Comparison of ENCODE assay signal across 1 cellular context in the genomic region with DNA sequence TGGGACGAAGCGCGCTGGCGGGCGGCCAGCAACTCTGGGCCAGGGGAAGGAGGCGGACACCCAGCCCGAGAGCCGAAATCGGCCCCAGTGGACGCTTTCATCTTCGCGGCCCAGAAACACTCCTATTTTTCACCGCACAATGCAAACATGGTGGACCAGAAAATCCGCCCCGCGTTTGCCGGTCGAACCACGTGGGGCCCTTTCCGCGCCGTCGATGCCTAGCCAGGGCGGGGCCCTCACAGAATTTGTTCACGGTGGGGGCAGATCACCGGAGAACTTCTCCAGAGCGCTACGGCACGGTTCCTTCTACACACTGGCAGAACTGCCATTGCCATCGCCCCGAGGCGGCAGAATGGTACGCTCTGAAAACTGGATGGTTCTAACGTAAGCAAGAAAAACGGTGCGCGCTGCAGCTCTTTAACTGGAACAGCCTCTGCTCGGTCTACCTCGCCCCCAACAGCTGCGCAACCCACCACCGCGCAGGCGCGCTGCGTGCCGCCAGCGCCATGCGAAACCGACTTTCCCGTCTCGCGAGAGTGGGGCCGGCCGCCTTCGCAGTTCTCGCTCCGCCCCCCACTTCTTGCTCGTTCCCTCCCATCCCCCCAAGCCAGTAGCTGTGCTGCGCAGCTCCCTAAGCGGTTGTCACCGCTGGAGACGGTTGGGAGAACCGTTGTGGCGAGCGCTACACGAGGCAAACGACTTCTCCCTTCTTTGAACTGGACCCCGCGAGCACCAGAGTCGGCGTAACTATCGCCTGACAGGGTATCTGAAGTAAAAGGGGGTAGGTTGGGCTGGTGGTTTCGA.
TF ChIP-seq lines count a peak whose summit lies in the region.

A gene with protein sequence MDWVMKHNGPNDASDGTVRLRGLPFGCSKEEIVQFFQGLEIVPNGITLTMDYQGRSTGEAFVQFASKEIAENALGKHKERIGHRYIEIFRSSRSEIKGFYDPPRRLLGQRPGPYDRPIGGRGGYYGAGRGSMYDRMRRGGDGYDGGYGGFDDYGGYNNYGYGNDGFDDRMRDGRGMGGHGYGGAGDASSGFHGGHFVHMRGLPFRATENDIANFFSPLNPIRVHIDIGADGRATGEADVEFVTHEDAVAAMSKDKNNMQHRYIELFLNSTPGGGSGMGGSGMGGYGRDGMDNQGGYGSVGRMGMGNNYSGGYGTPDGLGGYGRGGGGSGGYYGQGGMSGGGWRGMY (plus strand): TSS at position 610 of the 804 bp plus-strand sequence. CDS start 5,158 bp downstream, outside the sequence.

TF ChIP-seq in K562, 482 proteins besides CTCF, POLR2A, EP300 and RAD21 (continued from another document and continues in another):
- TF ChIP-seq, protein P1, sequence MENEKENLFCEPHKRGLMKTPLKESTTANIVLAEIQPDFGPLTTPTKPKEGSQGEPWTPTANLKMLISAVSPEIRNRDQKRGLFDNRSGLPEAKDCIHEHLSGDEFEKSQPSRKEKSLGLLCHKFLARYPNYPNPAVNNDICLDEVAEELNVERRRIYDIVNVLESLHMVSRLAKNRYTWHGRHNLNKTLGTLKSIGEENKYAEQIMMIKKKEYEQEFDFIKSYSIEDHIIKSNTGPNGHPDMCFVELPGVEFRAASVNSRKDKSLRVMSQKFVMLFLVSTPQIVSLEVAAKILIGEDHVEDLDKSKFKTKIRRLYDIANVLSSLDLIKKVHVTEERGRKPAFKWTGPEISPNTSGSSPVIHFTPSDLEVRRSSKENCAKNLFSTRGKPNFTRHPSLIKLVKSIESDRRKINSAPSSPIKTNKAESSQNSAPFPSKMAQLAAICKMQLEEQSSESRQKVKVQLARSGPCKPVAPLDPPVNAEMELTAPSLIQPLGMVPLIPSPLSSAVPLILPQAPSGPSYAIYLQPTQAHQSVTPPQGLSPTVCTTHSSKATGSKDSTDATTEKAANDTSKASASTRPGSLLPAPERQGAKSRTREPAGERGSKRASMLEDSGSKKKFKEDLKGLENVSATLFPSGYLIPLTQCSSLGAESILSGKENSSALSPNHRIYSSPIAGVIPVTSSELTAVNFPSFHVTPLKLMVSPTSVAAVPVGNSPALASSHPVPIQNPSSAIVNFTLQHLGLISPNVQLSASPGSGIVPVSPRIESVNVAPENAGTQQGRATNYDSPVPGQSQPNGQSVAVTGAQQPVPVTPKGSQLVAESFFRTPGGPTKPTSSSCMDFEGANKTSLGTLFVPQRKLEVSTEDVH (IDR thresholded peaks at IDR 0.05; ENCODE audit: low read depth, partially characterized antibody): no peak
- TF ChIP-seq BRD4 (IDR thresholded peaks at IDR 0.05) (peak; percentile 99), HCFC1 (IDR thresholded peaks at IDR 0.05; ENCODE audit: low read depth, low read length) (peak; percentile 16; the same call in 1 of the 2 replicates), SIX5 (IDR thresholded peaks at IDR 0.05; ENCODE audit: borderline replicate concordance in 1 of 2, insufficient read depth in 1 of 2, low read depth in 1 of 2, low read length in 2 of 2) (no peak; a peak in 1 of 4 replicates), FOXJ2 (tag; IDR thresholded peaks at IDR 0.05) (no peak; the same call in 1 of the 2 replicates), SMAD4 (CRISPR knock-in tag; conservative IDR thresholded peaks at IDR 0.05) (peak; percentile 69), NR2F6 (CRISPR knock-in tag; IDR thresholded peaks at IDR 0.05) (peak; percentile 56; the same call in 1 of the 2 replicates), E2F3 (CRISPR knock-in tag; IDR thresholded peaks at IDR 0.05) (peak; percentile 86), ARID2 (IDR thresholded peaks at IDR 0.05) (no peak), SMARCB1 (IDR thresholded peaks at IDR 0.05; ENCODE audit: insufficient read length, low read depth) (no peak), YBX1 (IDR thresholded peaks at IDR 0.05) (no peak), ERF (CRISPR knock-in tag; IDR thresholded peaks at IDR 0.05) (peak; percentile 90), MEF2D (tag; conservative IDR thresholded peaks at IDR 0.05; ENCODE audit: low read depth) (0 out of 2 replicates have a peak, but pooled peaks have one; percentile 43), RHOXF2B (CRISPR knock-in tag; conservative IDR thresholded peaks at IDR 0.05) (no peak), HNRNPK (IDR thresholded peaks at IDR 0.05; ENCODE audit: low read depth, low read length, poor library complexity, severe bottlenecking) (no peak), TSC22D4 (tag; IDR thresholded peaks at IDR 0.05) (no peak), ELF1 (tag; IDR thresholded peaks at IDR 0.05) (no peak), ZEB2 (IDR thresholded peaks at IDR 0.05) (no peak), CREBBP (IDR thresholded peaks at IDR 0.05; ENCODE audit: low read depth, low read length) (no peak), HSF4 (CRISPR knock-in tag; IDR thresholded peaks at IDR 0.05; ENCODE audit: borderline replicate concordance) (no peak), THRAP3 (IDR thresholded peaks at IDR 0.05; ENCODE audit: borderline replicate concordance) (no peak; the same call in 1 of the 2 replicates), RBM22 (IDR thresholded peaks at IDR 0.05; ENCODE audit: low read depth, low read length, poor library complexity, severe bottlenecking) (peak; percentile 50), PRPF4 (IDR thresholded peaks at IDR 0.05; ENCODE audit: insufficient read depth, low read depth, low read length, poor library complexity, severe bottlenecking) (peak; percentile 84), ZNF24 (IDR thresholded peaks at IDR 0.05) (peak; percentile 56; the same call in 1 of the 2 replicates), ZBTB1 (CRISPR knock-in tag; IDR thresholded peaks at IDR 0.05; ENCODE audit: borderline replicate concordance, low read depth) (peak; percentile 74; the same call in 1 of the 2 replicates), ZNF75A (CRISPR knock-in tag; IDR thresholded peaks at IDR 0.05) (0 out of 2 replicates have a peak, but pooled peaks have one; percentile 12), GABPB2 (CRISPR knock-in tag; conservative IDR thresholded peaks at IDR 0.05) (no peak), NFRKB (IDR thresholded peaks at IDR 0.05; ENCODE audit: low read depth) (no peak; the same call in 1 of the 2 replicates), EGR1 (conservative IDR thresholded peaks at IDR 0.05) (peak; percentile 92), KDM2B (CRISPR knock-in tag; IDR thresholded peaks at IDR 0.05) (no peak), JUND (IDR thresholded peaks at IDR 0.05; ENCODE audit: borderline replicate concordance, low read depth, low read length) (peak; percentile 31; the same call in 1 of the 2 replicates), JUND (tag; IDR thresholded peaks at IDR 0.05; ENCODE audit: borderline replicate concordance, low read depth, low read length) (peak; percentile 9; the same call in 1 of the 3 replicates)
- TF ChIP-seq, protein P2, sequence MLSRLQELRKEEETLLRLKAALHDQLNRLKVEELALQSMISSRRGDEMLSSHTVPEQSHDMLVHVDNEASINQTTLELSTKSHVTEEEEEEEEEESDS (CRISPR knock-in tag; IDR thresholded peaks at IDR 0.05): no peak
- TF ChIP-seq, protein P3, sequence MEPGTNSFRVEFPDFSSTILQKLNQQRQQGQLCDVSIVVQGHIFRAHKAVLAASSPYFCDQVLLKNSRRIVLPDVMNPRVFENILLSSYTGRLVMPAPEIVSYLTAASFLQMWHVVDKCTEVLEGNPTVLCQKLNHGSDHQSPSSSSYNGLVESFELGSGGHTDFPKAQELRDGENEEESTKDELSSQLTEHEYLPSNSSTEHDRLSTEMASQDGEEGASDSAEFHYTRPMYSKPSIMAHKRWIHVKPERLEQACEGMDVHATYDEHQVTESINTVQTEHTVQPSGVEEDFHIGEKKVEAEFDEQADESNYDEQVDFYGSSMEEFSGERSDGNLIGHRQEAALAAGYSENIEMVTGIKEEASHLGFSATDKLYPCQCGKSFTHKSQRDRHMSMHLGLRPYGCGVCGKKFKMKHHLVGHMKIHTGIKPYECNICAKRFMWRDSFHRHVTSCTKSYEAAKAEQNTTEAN (CRISPR knock-in tag; IDR thresholded peaks at IDR 0.05): peak; percentile 93
- TF ChIP-seq, protein P4, sequence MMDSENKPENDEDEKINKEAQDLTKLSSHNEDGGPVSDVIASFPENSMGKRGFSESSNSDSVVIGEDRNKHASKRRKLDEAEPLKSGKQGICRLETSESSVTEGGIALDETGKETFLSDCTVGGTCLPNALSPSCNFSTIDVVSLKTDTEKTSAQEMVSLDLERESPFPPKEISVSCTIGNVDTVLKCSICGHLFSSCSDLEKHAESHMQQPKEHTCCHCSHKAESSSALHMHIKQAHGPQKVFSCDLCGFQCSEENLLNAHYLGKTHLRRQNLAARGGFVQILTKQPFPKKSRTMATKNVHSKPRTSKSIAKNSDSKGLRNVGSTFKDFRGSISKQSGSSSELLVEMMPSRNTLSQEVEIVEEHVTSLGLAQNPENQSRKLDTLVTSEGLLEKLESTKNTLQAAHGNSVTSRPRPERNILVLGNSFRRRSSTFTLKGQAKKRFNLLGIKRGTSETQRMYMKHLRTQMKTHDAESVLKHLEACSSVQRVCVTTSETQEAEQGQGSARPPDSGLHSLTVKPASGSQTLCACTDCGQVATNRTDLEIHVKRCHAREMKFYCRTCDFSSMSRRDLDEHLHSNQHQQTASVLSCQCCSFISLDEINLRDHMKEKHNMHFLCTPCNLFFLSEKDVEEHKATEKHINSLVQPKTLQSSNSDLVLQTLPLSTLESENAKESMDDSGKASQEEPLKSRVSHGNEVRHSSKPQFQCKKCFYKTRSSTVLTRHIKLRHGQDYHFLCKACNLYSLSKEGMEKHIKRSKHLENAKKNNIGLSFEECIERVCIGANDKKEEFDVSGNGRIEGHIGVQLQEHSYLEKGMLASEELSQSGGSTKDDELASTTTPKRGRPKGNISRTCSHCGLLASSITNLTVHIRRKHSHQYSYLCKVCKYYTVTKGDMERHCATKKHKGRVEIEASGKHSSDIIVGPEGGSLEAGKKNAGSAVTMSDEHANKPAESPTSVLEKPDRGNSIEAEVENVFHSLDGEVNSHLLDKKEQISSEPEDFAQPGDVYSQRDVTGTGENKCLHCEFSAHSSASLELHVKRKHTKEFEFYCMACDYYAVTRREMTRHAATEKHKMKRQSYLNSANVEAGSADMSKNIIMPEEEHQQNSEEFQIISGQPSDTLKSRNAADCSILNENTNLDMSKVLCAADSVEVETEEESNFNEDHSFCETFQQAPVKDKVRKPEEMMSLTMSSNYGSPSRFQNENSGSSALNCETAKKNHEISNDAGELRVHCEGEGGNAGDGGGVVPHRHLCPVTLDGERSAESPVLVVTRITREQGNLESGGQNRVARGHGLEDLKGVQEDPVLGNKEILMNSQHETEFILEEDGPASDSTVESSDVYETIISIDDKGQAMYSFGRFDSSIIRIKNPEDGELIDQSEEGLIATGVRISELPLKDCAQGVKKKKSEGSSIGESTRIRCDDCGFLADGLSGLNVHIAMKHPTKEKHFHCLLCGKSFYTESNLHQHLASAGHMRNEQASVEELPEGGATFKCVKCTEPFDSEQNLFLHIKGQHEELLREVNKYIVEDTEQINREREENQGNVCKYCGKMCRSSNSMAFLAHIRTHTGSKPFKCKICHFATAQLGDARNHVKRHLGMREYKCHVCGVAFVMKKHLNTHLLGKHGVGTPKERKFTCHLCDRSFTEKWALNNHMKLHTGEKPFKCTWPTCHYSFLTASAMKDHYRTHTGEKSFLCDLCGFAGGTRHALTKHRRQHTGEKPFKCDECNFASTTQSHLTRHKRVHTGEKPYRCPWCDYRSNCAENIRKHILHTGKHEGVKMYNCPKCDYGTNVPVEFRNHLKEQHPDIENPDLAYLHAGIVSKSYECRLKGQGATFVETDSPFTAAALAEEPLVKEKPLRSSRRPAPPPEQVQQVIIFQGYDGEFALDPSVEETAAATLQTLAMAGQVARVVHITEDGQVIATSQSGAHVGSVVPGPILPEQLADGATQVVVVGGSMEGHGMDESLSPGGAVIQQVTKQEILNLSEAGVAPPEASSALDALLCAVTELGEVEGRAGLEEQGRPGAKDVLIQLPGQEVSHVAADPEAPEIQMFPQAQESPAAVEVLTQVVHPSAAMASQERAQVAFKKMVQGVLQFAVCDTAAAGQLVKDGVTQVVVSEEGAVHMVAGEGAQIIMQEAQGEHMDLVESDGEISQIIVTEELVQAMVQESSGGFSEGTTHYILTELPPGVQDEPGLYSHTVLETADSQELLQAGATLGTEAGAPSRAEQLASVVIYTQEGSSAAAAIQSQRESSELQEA (IDR thresholded peaks at IDR 0.05; ENCODE audit: low read depth): no peak
- TF ChIP-seq, protein P5, sequence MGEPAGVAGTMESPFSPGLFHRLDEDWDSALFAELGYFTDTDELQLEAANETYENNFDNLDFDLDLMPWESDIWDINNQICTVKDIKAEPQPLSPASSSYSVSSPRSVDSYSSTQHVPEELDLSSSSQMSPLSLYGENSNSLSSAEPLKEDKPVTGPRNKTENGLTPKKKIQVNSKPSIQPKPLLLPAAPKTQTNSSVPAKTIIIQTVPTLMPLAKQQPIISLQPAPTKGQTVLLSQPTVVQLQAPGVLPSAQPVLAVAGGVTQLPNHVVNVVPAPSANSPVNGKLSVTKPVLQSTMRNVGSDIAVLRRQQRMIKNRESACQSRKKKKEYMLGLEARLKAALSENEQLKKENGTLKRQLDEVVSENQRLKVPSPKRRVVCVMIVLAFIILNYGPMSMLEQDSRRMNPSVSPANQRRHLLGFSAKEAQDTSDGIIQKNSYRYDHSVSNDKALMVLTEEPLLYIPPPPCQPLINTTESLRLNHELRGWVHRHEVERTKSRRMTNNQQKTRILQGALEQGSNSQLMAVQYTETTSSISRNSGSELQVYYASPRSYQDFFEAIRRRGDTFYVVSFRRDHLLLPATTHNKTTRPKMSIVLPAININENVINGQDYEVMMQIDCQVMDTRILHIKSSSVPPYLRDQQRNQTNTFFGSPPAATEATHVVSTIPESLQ (CRISPR knock-in tag; IDR thresholded peaks at IDR 0.05): peak; percentile 81
- TF ChIP-seq, protein P6, sequence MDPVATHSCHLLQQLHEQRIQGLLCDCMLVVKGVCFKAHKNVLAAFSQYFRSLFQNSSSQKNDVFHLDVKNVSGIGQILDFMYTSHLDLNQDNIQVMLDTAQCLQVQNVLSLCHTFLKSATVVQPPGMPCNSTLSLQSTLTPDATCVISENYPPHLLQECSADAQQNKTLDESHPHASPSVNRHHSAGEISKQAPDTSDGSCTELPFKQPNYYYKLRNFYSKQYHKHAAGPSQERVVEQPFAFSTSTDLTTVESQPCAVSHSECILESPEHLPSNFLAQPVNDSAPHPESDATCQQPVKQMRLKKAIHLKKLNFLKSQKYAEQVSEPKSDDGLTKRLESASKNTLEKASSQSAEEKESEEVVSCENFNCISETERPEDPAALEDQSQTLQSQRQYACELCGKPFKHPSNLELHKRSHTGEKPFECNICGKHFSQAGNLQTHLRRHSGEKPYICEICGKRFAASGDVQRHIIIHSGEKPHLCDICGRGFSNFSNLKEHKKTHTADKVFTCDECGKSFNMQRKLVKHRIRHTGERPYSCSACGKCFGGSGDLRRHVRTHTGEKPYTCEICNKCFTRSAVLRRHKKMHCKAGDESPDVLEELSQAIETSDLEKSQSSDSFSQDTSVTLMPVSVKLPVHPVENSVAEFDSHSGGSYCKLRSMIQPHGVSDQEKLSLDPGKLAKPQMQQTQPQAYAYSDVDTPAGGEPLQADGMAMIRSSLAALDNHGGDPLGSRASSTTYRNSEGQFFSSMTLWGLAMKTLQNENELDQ (CRISPR knock-in tag; IDR thresholded peaks at IDR 0.05; ENCODE audit: borderline replicate concordance): peak; percentile 82; the same call in 1 of the 2 replicates
- TF ChIP-seq, protein P7, sequence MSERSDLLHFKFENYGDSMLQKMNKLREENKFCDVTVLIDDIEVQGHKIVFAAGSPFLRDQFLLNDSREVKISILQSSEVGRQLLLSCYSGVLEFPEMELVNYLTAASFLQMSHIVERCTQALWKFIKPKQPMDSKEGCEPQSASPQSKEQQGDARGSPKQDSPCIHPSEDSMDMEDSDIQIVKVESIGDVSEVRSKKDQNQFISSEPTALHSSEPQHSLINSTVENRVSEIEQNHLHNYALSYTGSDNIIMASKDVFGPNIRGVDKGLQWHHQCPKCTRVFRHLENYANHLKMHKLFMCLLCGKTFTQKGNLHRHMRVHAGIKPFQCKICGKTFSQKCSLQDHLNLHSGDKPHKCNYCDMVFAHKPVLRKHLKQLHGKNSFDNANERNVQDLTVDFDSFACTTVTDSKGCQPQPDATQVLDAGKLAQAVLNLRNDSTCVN (CRISPR knock-in tag; IDR thresholded peaks at IDR 0.05): peak; percentile 77; the same call in 1 of the 2 replicates
